Comparison of ENCODE assay signal across 19 cellular contexts in the genomic region with DNA sequence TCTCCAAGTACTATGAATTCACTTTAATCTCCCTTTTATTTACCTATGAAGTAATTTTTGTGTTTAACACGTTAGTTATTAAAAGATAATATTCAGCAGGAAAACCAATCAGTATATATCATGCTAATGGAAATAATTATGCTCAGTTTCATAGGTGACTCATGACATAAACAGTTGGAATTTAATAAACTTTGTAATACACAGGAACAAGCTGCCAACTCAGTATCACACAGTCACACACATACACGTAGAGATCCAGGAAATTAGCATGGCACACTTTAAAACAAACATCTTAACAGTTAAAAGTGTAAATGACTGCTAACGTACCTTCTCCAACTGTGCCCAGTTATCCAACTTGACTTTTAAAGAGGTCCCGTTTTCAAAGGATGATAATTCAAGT. TPM values are rescaled to one million over a fixed set of nuclear protein-coding genes. Genes with fewer than 3 reads are reported as not detected.
DNase-seq lines count a peak whose midpoint lies in the region; ATAC-seq and TF ChIP-seq lines count a peak whose summit lies in the region.
"Had no signal": no experiment of that assay in that cellular context is flagged by ENCODE, and none has a peak within 500 bp of the region (broad histone marks: within the 10 kb centered on the region; RNA-seq: fewer than 3 reads in every experiment).

No MANE protein-coding gene starts in this region.

- ATAC-seq in gastrocnemius medialis, result no peak
- ATAC-seq in right lobe of liver, result no peak
- no peak for ATAC-seq in HG03095 (IDR thresholded peaks at IDR 0.05; ENCODE audit: unreplicated experiment)

- no peaks in the 10 kb centered on the region for H3K27me3 ChIP-seq in SK-N-SH (ENCODE audit: insufficient read depth)
- H3K27me3 ChIP-seq in gastrocnemius medialis, result no peaks in the 10 kb centered on the region
- H3K27me3 ChIP-seq in right lobe of liver, result no peaks in the 10 kb centered on the region
- H3K27me3 ChIP-seq: BLaER1 treated with 17β-estradiol and CSF1 and Interleukin-3, amounts not matched to agents 10 nM and 100 nM; stomach; vagina had no signal

- no peaks in the 10 kb centered on the region for H3K9me2 ChIP-seq in SK-N-SH

- no peak for TF ChIP-seq EP300 in SK-N-SH (IDR thresholded peaks at IDR 0.05; ENCODE audit: borderline replicate concordance in 1 of 2, low read depth in 1 of 2, low read length in 1 of 2)

- WGBS in SK-N-SH (ENCODE audit: low lambda C conversion rate), result 44% methylated on average over 4 of the region's 4 CpGs
- WGBS in right lobe of liver (ENCODE audit: insufficient coverage, low coverage, low lambda C conversion rate, missing lambda C conversion rate), result 27% methylated on average over 4 of the region's 4 CpGs

- no peaks in the 10 kb centered on the region for H3K79me2 ChIP-seq in SK-N-SH (ENCODE audit: insufficient read depth)

- no peaks in the 10 kb centered on the region for H3K36me3 ChIP-seq in SK-N-SH (replicated peaks in 1 of 2; ENCODE audit: control insufficient read depth in 1 of 2, insufficient read depth in 2 of 2, low read length in 1 of 2)
- H3K36me3 ChIP-seq in gastrocnemius medialis, result no peaks in the 10 kb centered on the region
- H3K36me3 ChIP-seq in right lobe of liver, result no peaks in the 10 kb centered on the region
- H3K36me3 ChIP-seq: BLaER1 treated with 17β-estradiol and CSF1 and Interleukin-3, amounts not matched to agents 10 nM and 100 nM; stomach; vagina had no signal

- TF ChIP-seq CTCF in SK-N-SH (IDR thresholded peaks at IDR 0.05) (no peak), fibroblast of mammary gland (conservative IDR thresholded peaks at IDR 0.05; ENCODE audit: control insufficient read depth, insufficient read depth, low read depth, low read length) (no peak), gastrocnemius medialis (IDR thresholded peaks at IDR 0.05 in 4 of 5, conservative IDR thresholded peaks at IDR 0.05 in 1 of 5) (no peak), right lobe of liver (IDR thresholded peaks at IDR 0.05) (no peak)

- H4K20me1 ChIP-seq in SK-N-SH (ENCODE audit: insufficient read depth), result no peaks in the 10 kb centered on the region
- H4K20me1 ChIP-seq: BLaER1 treated with 17β-estradiol and CSF1 and Interleukin-3, amounts not matched to agents 10 nM and 100 nM had no signal

- H3K9me3 ChIP-seq in SK-N-SH (no peaks in the 10 kb centered on the region), gastrocnemius medialis (no peaks in the 10 kb centered on the region), right lobe of liver (no peaks in the 10 kb centered on the region)
- H3K9me3 ChIP-seq: BLaER1 treated with 17β-estradiol and CSF1 and Interleukin-3, amounts not matched to agents 10 nM and 100 nM; stomach; vagina had no signal

- CTCF ChIA-PET in SK-N-SH (lab: Yijun Ruan, JAX), result no interaction called here

- intact Hi-C loops in gastrocnemius medialis (cut with DNase I; ENCODE audit: low total_unique reads) (no loop called here), right lobe of liver (cut with DNase I) (no loop called here)

- H3K4me1 ChIP-seq in SK-N-SH (ENCODE audit: control insufficient read depth in 1 of 2, insufficient read depth in 2 of 2, low read depth in 1 of 2, low read length in 1 of 2) (peaks cover 12 to 18% of the 10 kb centered on the region in 2 experiments; a peak in 3 of 4 replicates), gastrocnemius medialis (peaks cover 40 to 42% of the 10 kb centered on the region in 2 donors), right lobe of liver (peaks cover 0 to 5% (median 0%) of the 10 kb centered on the region in 4 donors)

- POLR2A ChIA-PET in SK-N-SH (lab: Yijun Ruan, JAX), result no interaction called here

- H3K4me2 ChIP-seq in SK-N-SH, result no peak overlapping the region
- H3K4me2 ChIP-seq: BLaER1 treated with 17β-estradiol and CSF1 and Interleukin-3, amounts not matched to agents 10 nM and 100 nM had no signal

- peaks cover 33% of the 10 kb centered on the region for H3F3A ChIP-seq in SK-N-SH (replicated peaks; ENCODE audit: insufficient read depth)

- peak; percentile 67 for DNase-seq in HCEC 1CT
- DNase-seq in SK-N-SH, result no peak
- peak; percentile 57 for DNase-seq in fibroblast of mammary gland (ENCODE audit: low read depth)
- no peak for DNase-seq in gastrocnemius medialis
- DNase-seq in right lobe of liver, result no peak
- no peak for DNase-seq in NCI-H345 treated with DMSO at 0.1 percent for 48 hours (lab: John Stamatoyannopoulos, UW; ENCODE audit: unreplicated experiment)
- DNase-seq: activated CD4-positive, alpha-beta T cell treated with anti-CD3 and anti-CD28 coated beads, Interleukin-2, amount 50 U/mL, for 1 hour; DMS53; effector memory CD4-positive, alpha-beta T cell; head of caudate nucleus; NCI-H1048; NCI-H2171 treated with DMSO at 0.1 percent for 48 hours; nucleus accumbens; stimulated activated CD4-positive, alpha-beta T cell treated with anti-CD3 and anti-CD28 coated beads, Interleukin-12 subunit alpha, Interleukin-12 subunit beta, amount 100 ng/mL, for 4 hours; stomach had no signal

- peak overlapping the region; percentile 57; the same call in 1 of the 2 replicates for H3K9ac ChIP-seq in SK-N-SH
- H3K9ac ChIP-seq: BLaER1 treated with 17β-estradiol and CSF1 and Interleukin-3, amounts not matched to agents 10 nM and 100 nM had no signal

- H3K4me3 ChIP-seq in SK-N-SH (ENCODE audit: low read depth in 2 of 2, low read length in 1 of 2) (no peak overlapping the region), fibroblast of mammary gland (ENCODE audit: control insufficient read depth, low read depth, low read length) (no peak overlapping the region), gastrocnemius medialis (no peak overlapping the region), right lobe of liver (no peak overlapping the region)
- H3K4me3 ChIP-seq: BLaER1 treated with 17β-estradiol and CSF1 and Interleukin-3, amounts not matched to agents 10 nM and 100 nM; SK-N-MC; stomach; vagina had no signal

- TF ChIP-seq POLR2A in gastrocnemius medialis (IDR thresholded peaks at IDR 0.05) (no peak), right lobe of liver (IDR thresholded peaks at IDR 0.05) (no peak)

- no peak for TF ChIP-seq RAD21 in SK-N-SH (IDR thresholded peaks at IDR 0.05; ENCODE audit: low read length)

- peak overlapping the region in 1 of 2 experiments; percentile 62; a peak in 2 of 4 replicates for H3K27ac ChIP-seq in SK-N-SH (ENCODE audit: low read depth in 2 of 2, low read length in 1 of 2)
- H3K27ac ChIP-seq in gastrocnemius medialis, result peak overlapping the region; percentile 56 to 93 (median 86)
- H3K27ac ChIP-seq in right lobe of liver, result no peak overlapping the region
- H3K27ac ChIP-seq: BLaER1 treated with 17β-estradiol and CSF1 and Interleukin-3, amounts not matched to agents 10 nM and 100 nM; SK-N-MC; vagina had no signal

- H2AFZ ChIP-seq in SK-N-SH (ENCODE audit: low read depth), result peak overlapping the region; percentile 64; the same call in 1 of the 2 replicates

- in situ Hi-C loops in gastrocnemius medialis (cut with MboI; ENCODE audit: low sequenced_read_pairs in 4 of 4), result no loop called here

TF ChIP-seq in SK-N-SH, 30 proteins besides CTCF, POLR2A, EP300 and RAD21 (continues in another document):
- TF ChIP-seq FOSL2 (IDR thresholded peaks at IDR 0.05; ENCODE audit: borderline replicate concordance, low read depth) (no peak; the same call in 1 of the 2 replicates), FOXM1 (IDR thresholded peaks at IDR 0.05; ENCODE audit: low read depth) (no peak), NFIC (IDR thresholded peaks at IDR 0.05; ENCODE audit: borderline replicate concordance) (no peak), EZH2phosphoT487 (IDR thresholded peaks at IDR 0.05; ENCODE audit: borderline replicate concordance, low read depth) (no peak), SIN3A (IDR thresholded peaks at IDR 0.05; ENCODE audit: borderline replicate concordance, low read depth, low read length) (no peak), MAX (IDR thresholded peaks at IDR 0.05; ENCODE audit: low read depth) (no peak), CHD2 (IDR thresholded peaks at IDR 0.05; ENCODE audit: low read length, partially characterized antibody) (no peak), RXRA (IDR thresholded peaks at IDR 0.05; ENCODE audit: borderline replicate concordance, low read depth) (no peak), GABPA (IDR thresholded peaks at IDR 0.05; ENCODE audit: low read depth) (no peak), JUND (IDR thresholded peaks at IDR 0.05) (no peak), TCF12 (IDR thresholded peaks at IDR 0.05) (no peak), MXI1 (IDR thresholded peaks at IDR 0.05; ENCODE audit: low read depth, low read length) (no peak), FOXJ3 (CRISPR knock-in tag; IDR thresholded peaks at IDR 0.05) (no peak), RCOR1 (IDR thresholded peaks at IDR 0.05; ENCODE audit: low read length) (no peak), SMC3 (IDR thresholded peaks at IDR 0.05; ENCODE audit: low read depth, low read length) (no peak)
- TF ChIP-seq, protein P1, sequence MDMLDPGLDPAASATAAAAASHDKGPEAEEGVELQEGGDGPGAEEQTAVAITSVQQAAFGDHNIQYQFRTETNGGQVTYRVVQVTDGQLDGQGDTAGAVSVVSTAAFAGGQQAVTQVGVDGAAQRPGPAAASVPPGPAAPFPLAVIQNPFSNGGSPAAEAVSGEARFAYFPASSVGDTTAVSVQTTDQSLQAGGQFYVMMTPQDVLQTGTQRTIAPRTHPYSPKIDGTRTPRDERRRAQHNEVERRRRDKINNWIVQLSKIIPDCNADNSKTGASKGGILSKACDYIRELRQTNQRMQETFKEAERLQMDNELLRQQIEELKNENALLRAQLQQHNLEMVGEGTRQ (IDR thresholded peaks at IDR 0.05; ENCODE audit: borderline replicate concordance, low read depth, low read length), result no peak
- TF ChIP-seq, protein P2, sequence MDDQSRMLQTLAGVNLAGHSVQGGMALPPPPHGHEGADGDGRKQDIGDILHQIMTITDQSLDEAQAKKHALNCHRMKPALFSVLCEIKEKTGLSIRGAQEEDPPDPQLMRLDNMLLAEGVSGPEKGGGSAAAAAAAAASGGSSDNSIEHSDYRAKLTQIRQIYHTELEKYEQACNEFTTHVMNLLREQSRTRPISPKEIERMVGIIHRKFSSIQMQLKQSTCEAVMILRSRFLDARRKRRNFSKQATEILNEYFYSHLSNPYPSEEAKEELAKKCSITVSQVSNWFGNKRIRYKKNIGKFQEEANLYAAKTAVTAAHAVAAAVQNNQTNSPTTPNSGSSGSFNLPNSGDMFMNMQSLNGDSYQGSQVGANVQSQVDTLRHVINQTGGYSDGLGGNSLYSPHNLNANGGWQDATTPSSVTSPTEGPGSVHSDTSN (IDR thresholded peaks at IDR 0.05), result no peak

RNA-seq across cellular contexts. Expression of gene SPATA4, which starts 2.3 kb away (rescaled TPM):
- 0.21 and 0.34 TPM in 2 replicates for polyA plus RNA-seq in SK-N-SH (2012; rRNA removed)
- 0.17 and 0.23 TPM in 2 replicates for polyA plus RNA-seq in SK-N-SH (2012; cell fraction: cytosol; rRNA removed)
- polyA plus RNA-seq in SK-N-SH (2012; cell fraction: nucleus; rRNA removed), result 0.31 and 0.36 TPM in 2 replicates
- total RNA-seq in gastrocnemius medialis (under 1 TPM in 2 of 4 donors, not detected in 2; 0.22 to 0.29 TPM), right lobe of liver (not detected)
- total RNA-seq: stomach, vagina had no signal

Comparison
In these comparisons a context has a peak if more than half of its experiments do, and no peak if none do; other contexts are left out.
1. DNase-seq: peak in HCEC 1CT (single experiment) and fibroblast of mammary gland (single experiment); none in SK-N-SH (single experiment), gastrocnemius medialis (0 of 2), right lobe of liver (0 of 3) and NCI-H345 treated with DMSO at 0.1 percent for 48 hours (single experiment).
2. H3K27ac ChIP-seq: peak in gastrocnemius medialis (4 of 4); none in right lobe of liver (0 of 3).